30 cellular contexts compared by ENCODE assay signal in the genomic region with DNA sequence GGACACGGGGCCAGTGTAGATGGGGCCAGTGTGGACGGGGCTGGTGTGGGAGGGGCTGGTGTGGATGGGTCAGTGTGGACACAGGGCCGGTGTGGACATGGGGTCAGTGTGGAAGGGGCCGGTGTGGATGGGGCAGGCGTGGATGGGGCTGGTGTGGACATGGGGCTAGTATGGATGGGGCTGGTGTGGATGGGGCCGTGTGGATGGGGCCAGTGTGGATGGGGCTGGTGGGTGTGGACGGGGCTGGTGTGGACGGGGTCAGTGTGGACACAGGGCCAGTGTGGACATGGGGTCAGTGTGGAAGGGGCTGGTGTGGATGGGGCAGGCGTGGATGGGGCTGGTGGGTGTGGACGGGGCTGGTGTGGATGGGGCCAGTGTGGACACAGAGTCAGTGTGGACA.
"Had no signal": no experiment of that assay in that cellular context is flagged by ENCODE, and none has a peak within 500 bp of the region (broad histone marks: within the 10 kb centered on the region; RNA-seq: fewer than 3 reads in every experiment).

No MANE protein-coding gene starts in this region.

- H3K4me1 Mint-ChIP-seq: activated CD4-positive, alpha-beta T cell treated with anti-CD3 and anti-CD28 coated beads, Interleukin-2, amount 10 ng/mL, durations not matched to agents 24 days and 14 days; activated naive CD4-positive, alpha-beta T cell treated with anti-CD3 and anti-CD28 coated beads, Interleukin-2, amount 50 U/mL, for 24 hours; activated naive CD8-positive, alpha-beta T cell treated with anti-CD3 and anti-CD28 coated beads, Interleukin-2, amount 10 ng/mL, durations not matched to agents 7 days and 5 days; activated T-helper 17 cell treated with anti-CD3 and anti-CD28 coated beads, Interleukin-2, amount 50 U/mL, for 72 hours had no signal

- H3K9me3 Mint-ChIP-seq: activated CD4-positive, alpha-beta T cell treated with anti-CD3 and anti-CD28 coated beads, Interleukin-2, amount 10 ng/mL, durations not matched to agents 24 days and 14 days; activated CD8-positive, alpha-beta T cell treated with anti-CD3 and anti-CD28 coated beads for 36 hours; activated naive CD4-positive, alpha-beta T cell treated with anti-CD3 and anti-CD28 coated beads, Interleukin-2, amount 50 U/mL, for 24 hours; activated naive CD8-positive, alpha-beta T cell treated with anti-CD3 and anti-CD28 coated beads, Interleukin-2, amount 10 ng/mL, durations not matched to agents 7 days and 5 days; activated T-cell treated with anti-CD3 and anti-CD28 coated beads, Interleukin-2, amount 50 U/mL, for 72 hours; activated T-helper 17 cell treated with anti-CD3 and anti-CD28 coated beads, Interleukin-2, amount 50 U/mL, for 72 hours; T-helper 1 cell treated with Interleukin-12 subunit alpha and Interleukin-12 subunit beta and Interleukin-4 antibody, amounts not matched to agents 30 μg/mL and 1 μg/mL, for 36 hours; T-helper 2 cell treated with Interferon-gamma antibody and Interleukin-4, amounts not matched to agents 5 μg/mL and 100 μg/mL, for 36 hours had no signal

- H3K36me3 ChIP-seq: ascending aorta, cardiac muscle cell, MG63, SJCRH30 had no signal

- H3K27me3 ChIP-seq: MG63, SJCRH30 had no signal

- H3K36me3 Mint-ChIP-seq: activated naive CD4-positive, alpha-beta T cell treated with anti-CD3 and anti-CD28 coated beads, Interleukin-2, amount 50 U/mL, for 24 hours; activated naive CD8-positive, alpha-beta T cell treated with anti-CD3 and anti-CD28 coated beads, Interleukin-2, amount 10 ng/mL, durations not matched to agents 7 days and 5 days had no signal

- H3K27ac ChIP-seq: ascending aorta, cardiac muscle cell, SK-N-MC had no signal

- H3K27ac Mint-ChIP-seq: activated CD4-positive, alpha-beta T cell treated with anti-CD3 and anti-CD28 coated beads, Interleukin-2, amount 10 ng/mL, durations not matched to agents 24 days and 14 days; activated CD8-positive, alpha-beta T cell treated with anti-CD3 and anti-CD28 coated beads for 36 hours; activated naive CD4-positive, alpha-beta T cell treated with anti-CD3 and anti-CD28 coated beads, Interleukin-2, amount 50 U/mL, for 24 hours; activated naive CD8-positive, alpha-beta T cell treated with anti-CD3 and anti-CD28 coated beads, Interleukin-2, amount 10 ng/mL, durations not matched to agents 7 days and 5 days; activated T-cell treated with anti-CD3 and anti-CD28 coated beads, Interleukin-2, amount 50 U/mL, for 72 hours; activated T-helper 17 cell treated with anti-CD3 and anti-CD28 coated beads, Interleukin-2, amount 50 U/mL, for 72 hours; T-helper 1 cell treated with Interleukin-12 subunit alpha and Interleukin-12 subunit beta and Interleukin-4 antibody, amounts not matched to agents 30 μg/mL and 1 μg/mL, for 36 hours; T-helper 2 cell treated with Interferon-gamma antibody and Interleukin-4, amounts not matched to agents 5 μg/mL and 100 μg/mL, for 36 hours had no signal

- ATAC-seq: activated CD8-positive, alpha-beta T cell treated with anti-CD3 and anti-CD28 coated beads for 36 hours; activated T-cell treated with anti-CD3 and anti-CD28 coated beads, Interleukin-2, amount 50 U/mL, for 72 hours; activated T-helper 17 cell treated with anti-CD3 and anti-CD28 coated beads, Interleukin-2, amount 50 U/mL, for 72 hours; PC-3 had no signal

- H3K9me3 ChIP-seq: ascending aorta, MG63, SJCRH30 had no signal

- DNase-seq: activated CD4-positive, alpha-beta T cell treated with anti-CD3 and anti-CD28 coated beads, Interleukin-2, amount 10 ng/mL, durations not matched to agents 24 days and 14 days; activated CD4-positive, alpha-beta T cell treated with anti-CD3 and anti-CD28 coated beads, Interleukin-2, amount 50 U/mL, for 4 hours; activated CD8-positive, alpha-beta T cell treated with anti-CD3 and anti-CD28 coated beads for 36 hours; activated effector memory CD4-positive, alpha-beta T cell treated with anti-CD3 and anti-CD28 coated beads, Interleukin-2, amount 50 U/mL, for 16 hours; activated naive CD4-positive, alpha-beta T cell treated with Interleukin-2 at 50 U/mL for 16 hours; activated naive CD8-positive, alpha-beta T cell treated with anti-CD3 and anti-CD28 coated beads, Interleukin-2, amount 10 ng/mL, durations not matched to agents 7 days and 5 days; activated T-cell treated with anti-CD3 and anti-CD28 coated beads, Interleukin-2, amount 50 U/mL, for 1 hour; activated T-cell treated with anti-CD3 and anti-CD28 coated beads, Interleukin-2, amount 50 U/mL, for 72 hours; amygdala; Kasumi-1; KG1; MG63; NCI-H1092; NCI-H1436 treated with DMSO at 0.1 percent for 48 hours; NCI-H1694 treated with DMSO at 0.1 percent for 48 hours; NCI-H2029; NCI-H345; NCI-H524 treated with DMSO at 0.1 percent for 48 hours; NCI-H748 treated with DMSO at 0.1 percent for 48 hours; NK-92 treated with Interleukin-12 subunit alpha and Interleukin-12 subunit beta, amount 100 ng/mL, for 24 hours; PC-3; SHP77 had no signal

- H3K4me3 Mint-ChIP-seq: activated CD4-positive, alpha-beta T cell treated with anti-CD3 and anti-CD28 coated beads, Interleukin-2, amount 10 ng/mL, durations not matched to agents 24 days and 14 days; activated CD8-positive, alpha-beta T cell treated with anti-CD3 and anti-CD28 coated beads for 36 hours; activated naive CD8-positive, alpha-beta T cell treated with anti-CD3 and anti-CD28 coated beads, Interleukin-2, amount 10 ng/mL, durations not matched to agents 7 days and 5 days; activated T-cell treated with anti-CD3 and anti-CD28 coated beads, Interleukin-2, amount 50 U/mL, for 72 hours; activated T-helper 17 cell treated with anti-CD3 and anti-CD28 coated beads, Interleukin-2, amount 50 U/mL, for 72 hours; T-helper 1 cell treated with Interleukin-12 subunit alpha and Interleukin-12 subunit beta and Interleukin-4 antibody, amounts not matched to agents 30 μg/mL and 1 μg/mL, for 36 hours; T-helper 2 cell treated with Interferon-gamma antibody and Interleukin-4, amounts not matched to agents 5 μg/mL and 100 μg/mL, for 36 hours had no signal

- H3K4me1 ChIP-seq: ascending aorta had no signal

- H3K4me3 ChIP-seq: ascending aorta, cardiac muscle cell, MG63, SK-N-MC had no signal
